ENCODE assay signal across 28 cellular contexts in genomic region chr2:140136366-140136765, GRCh38.
"Had no signal": no experiment of that assay in that cellular context is flagged by ENCODE, and none has a peak within 500 bp of the region (broad histone marks: within the 10 kb centered on the region; RNA-seq: fewer than 3 reads in every experiment).

No MANE protein-coding gene starts in this region.

- H3K27me3 Mint-ChIP-seq: activated CD4-positive, alpha-beta memory T cell treated with anti-CD3 and anti-CD28 coated beads, Interleukin-2, amount 10 ng/mL, durations not matched to agents 7 days and 5 days; activated CD4-positive, alpha-beta T cell treated with anti-CD3 and anti-CD28 coated beads, Interleukin-2, amount 10 ng/mL, durations not matched to agents 7 days and 5 days; activated naive CD8-positive, alpha-beta T cell; activated T-cell treated with anti-CD3 and anti-CD28 coated beads, Interleukin-2, amount 50 U/mL, for 24 hours; central memory CD8-positive, alpha-beta T cell; dendritic cell treated with granulocyte-macrophage colony-stimulating factor and Interleukin-4, amounts not matched to agents 40 ng/mL and 50 ng/mL, for 4 days had no signal

- H3K27ac ChIP-seq: brain microvascular endothelial cell, coronary artery, foreskin keratinocyte, gastrocnemius medialis, heart right ventricle, hepatocyte had no signal

- H3K9me3 Mint-ChIP-seq: activated CD4-positive, alpha-beta T cell treated with anti-CD3 and anti-CD28 coated beads, Interleukin-2, amount 10 ng/mL, durations not matched to agents 7 days and 5 days; central memory CD8-positive, alpha-beta T cell; dendritic cell treated with granulocyte-macrophage colony-stimulating factor and Interleukin-4, amounts not matched to agents 40 ng/mL and 50 ng/mL, for 4 days; endodermal cell had no signal

- H3K36me3 ChIP-seq: brain microvascular endothelial cell, gastrocnemius medialis, heart right ventricle had no signal

- H3K4me1 ChIP-seq: foreskin keratinocyte, gastrocnemius medialis, heart right ventricle had no signal

- H3K9me3 ChIP-seq: gastrocnemius medialis had no signal

- H3K4me3 Mint-ChIP-seq: activated CD4-positive, alpha-beta memory T cell treated with anti-CD3 and anti-CD28 coated beads, Interleukin-2, amount 10 ng/mL, durations not matched to agents 7 days and 5 days; activated CD4-positive, alpha-beta T cell treated with anti-CD3 and anti-CD28 coated beads, Interleukin-2, amount 10 ng/mL, durations not matched to agents 7 days and 5 days; activated naive CD8-positive, alpha-beta T cell; activated T-cell treated with anti-CD3 and anti-CD28 coated beads, Interleukin-2, amount 50 U/mL, for 24 hours; activated T-cell treated with anti-CD3 and anti-CD28 coated beads, Interleukin-2, amount 50 U/mL, for 72 hours; central memory CD8-positive, alpha-beta T cell; dendritic cell treated with granulocyte-macrophage colony-stimulating factor and Interleukin-4, amounts not matched to agents 40 ng/mL and 50 ng/mL, for 4 days; endodermal cell; T-helper 1 cell treated with Interleukin-12 subunit alpha and Interleukin-12 subunit beta and Interleukin-4 antibody, amounts not matched to agents 30 μg/mL and 1 μg/mL, for 36 hours; WTC11 had no signal

- H3K36me3 Mint-ChIP-seq: activated naive CD8-positive, alpha-beta T cell; WTC11 had no signal

- H3K27me3 ChIP-seq: brain microvascular endothelial cell, dorsolateral prefrontal cortex, foreskin keratinocyte, gastrocnemius medialis, heart right ventricle, hepatocyte had no signal

- H3K4me3 ChIP-seq: coronary artery, dorsolateral prefrontal cortex, gastrocnemius medialis, heart right ventricle, hepatocyte had no signal

- DNase-seq: activated CD4-positive, alpha-beta memory T cell treated with anti-CD3 and anti-CD28 coated beads, Interleukin-2, amount 10 ng/mL, durations not matched to agents 7 days and 5 days; activated CD4-positive, alpha-beta T cell treated with anti-CD3 and anti-CD28 coated beads for 1 hour; activated CD4-positive, alpha-beta T cell treated with anti-CD3 and anti-CD28 coated beads for 4 hours; activated CD4-positive, alpha-beta T cell treated with anti-CD3 and anti-CD28 coated beads, Interleukin-2, amount 10 ng/mL, durations not matched to agents 7 days and 5 days; activated CD4-positive, alpha-beta T cell treated with anti-CD3 and anti-CD28 coated beads, Interleukin-2, amount 50 U/mL, for 4 hours; activated CD8-positive, alpha-beta memory T cell treated with anti-CD3 and anti-CD28 coated beads, Interleukin-2, amount 50 U/mL, for 48 hours; activated gamma-delta T cell treated with Interleukin-2 at 50 U/mL for 16 hours; activated naive CD4-positive, alpha-beta T cell treated with anti-CD3 and anti-CD28 coated beads, Interleukin-2, amount 50 U/mL, for 16 hours; activated naive CD4-positive, alpha-beta T cell treated with Interleukin-2 at 50 U/mL for 16 hours; activated T-cell treated with anti-CD3 and anti-CD28 coated beads for 4 hours; activated T-cell treated with anti-CD3 and anti-CD28 coated beads, Interleukin-2, amount 50 U/mL, for 24 hours; activated T-cell treated with anti-CD3 and anti-CD28 coated beads, Interleukin-2, amount 50 U/mL, for 72 hours; amniotic stem cell; brain microvascular endothelial cell; effector memory CD4-positive, alpha-beta T cell; endodermal cell; foreskin keratinocyte; gastrocnemius medialis; heart right ventricle; T1000 had no signal

- H3K27ac Mint-ChIP-seq: activated CD4-positive, alpha-beta memory T cell treated with anti-CD3 and anti-CD28 coated beads, Interleukin-2, amount 10 ng/mL, durations not matched to agents 7 days and 5 days; activated CD4-positive, alpha-beta T cell treated with anti-CD3 and anti-CD28 coated beads, Interleukin-2, amount 10 ng/mL, durations not matched to agents 7 days and 5 days; activated naive CD8-positive, alpha-beta T cell; activated T-cell treated with anti-CD3 and anti-CD28 coated beads, Interleukin-2, amount 50 U/mL, for 24 hours; activated T-cell treated with anti-CD3 and anti-CD28 coated beads, Interleukin-2, amount 50 U/mL, for 72 hours; dendritic cell treated with granulocyte-macrophage colony-stimulating factor and Interleukin-4, amounts not matched to agents 40 ng/mL and 50 ng/mL, for 4 days; endodermal cell; T-helper 1 cell treated with Interleukin-12 subunit alpha and Interleukin-12 subunit beta and Interleukin-4 antibody, amounts not matched to agents 30 μg/mL and 1 μg/mL, for 36 hours; WTC11 had no signal

- H3K4me1 Mint-ChIP-seq: activated CD4-positive, alpha-beta memory T cell treated with anti-CD3 and anti-CD28 coated beads, Interleukin-2, amount 10 ng/mL, durations not matched to agents 7 days and 5 days; activated CD4-positive, alpha-beta T cell treated with anti-CD3 and anti-CD28 coated beads, Interleukin-2, amount 10 ng/mL, durations not matched to agents 7 days and 5 days; central memory CD8-positive, alpha-beta T cell had no signal
